Comparison of ENCODE assay signal across 14 cellular contexts in genomic region chr1:19998823-19999222, GRCh38. TPM values are rescaled to one million over a fixed set of nuclear protein-coding genes. Genes with fewer than 3 reads are reported as not detected.
DNase-seq lines count a peak whose midpoint lies in the region; ATAC-seq and TF ChIP-seq lines count a peak whose summit lies in the region.
"Not testable (repeated sequence)": the region's sequence is repeated elsewhere in the genome, so short reads cannot be mapped to it uniquely, and the experiment has no call there.
"Had no signal": no experiment of that assay in that cellular context is flagged by ENCODE, and none has a peak within 500 bp of the region (broad histone marks: within the 10 kb centered on the region; RNA-seq: fewer than 3 reads in every experiment).

No MANE protein-coding gene starts in this region.

- POLR2A ChIA-PET in HCT116 (lab: Charles Lee), result not testable (repeated sequence)

- not testable (repeated sequence) for H3K4me1 ChIP-seq in HCT116 (ENCODE audit: control insufficient read depth in 1 of 2, insufficient read depth in 2 of 2, low read length in 2 of 2); endodermal cell (ENCODE audit: control insufficient read depth, insufficient read depth, low read length); cardiac muscle cell (ENCODE audit: low read depth); right cardiac atrium (ENCODE audit: control insufficient read depth, insufficient read depth, low read length); mesenchymal stem cell (ENCODE audit: control insufficient read depth, insufficient read depth, low read depth, low read length)

- not testable (repeated sequence) for H3K4me2 ChIP-seq in HCT116 (ENCODE audit: low read length); mesenchymal stem cell (ENCODE audit: low read length, poor library complexity, severe bottlenecking)

- H2AK5ac ChIP-seq in mesenchymal stem cell (ENCODE audit: low read length, severe bottlenecking), result not testable (repeated sequence)

- not testable (repeated sequence) for H4K91ac ChIP-seq in mesenchymal stem cell (ENCODE audit: low read length)

- H3K36me3 ChIP-seq in HCT116 (ENCODE audit: control insufficient read depth in 1 of 2, insufficient read depth in 2 of 2, low read length in 2 of 2); endodermal cell (ENCODE audit: control insufficient read depth, insufficient read depth, low read length); cardiac muscle cell; mesenchymal stem cell (ENCODE audit: control insufficient read depth in 1 of 2, insufficient read depth in 2 of 2, low read depth in 1 of 2, low read length in 2 of 2): not testable (repeated sequence)

- BruUV-seq in HCT116 (replicated peaks; lab: Mats Ljungman, UMichigan), result not testable (repeated sequence)

- peaks cover 88% of the 10 kb centered on the region for H3K9me3 Mint-ChIP-seq in endodermal cell

- H3K4me3 ChIP-seq in AG10803 (ENCODE audit: low read length); HCT116 (replicated peaks in 1 of 2; ENCODE audit: low read depth in 1 of 2, low read length in 2 of 2); fibroblast of pulmonary artery (replicated peaks; ENCODE audit: low read depth, low read length); cardiac muscle cell; right cardiac atrium (ENCODE audit: low read length); mesenchymal stem cell (ENCODE audit: insufficient read depth in 1 of 2, low read depth in 1 of 2, low read length in 2 of 2): not testable (repeated sequence)
- peak overlapping the region; percentile 32 for H3K4me3 ChIP-seq in endodermal cell (ENCODE audit: low read length)

- RAD21 ChIA-PET in HCT116 (lab: Charles Lee; ENCODE audit: low non-redundant PET in 1 of 2, low total read pairs in 2 of 2, uncharacterized antibody in 2 of 2, unreplicated experiment in 2 of 2), result not testable (repeated sequence)

- H3K27me3 ChIP-seq in HCT116 (ENCODE audit: insufficient read depth, low read length); endodermal cell (ENCODE audit: control insufficient read depth, insufficient read depth, low read length, poor library complexity, severe bottlenecking); cardiac muscle cell; right cardiac atrium (ENCODE audit: control insufficient read depth, insufficient read depth); mesenchymal stem cell (ENCODE audit: control insufficient read depth in 1 of 2, insufficient read depth in 1 of 2, low read length in 2 of 2): not testable (repeated sequence)

- H4K8ac ChIP-seq in mesenchymal stem cell (ENCODE audit: low read length), result not testable (repeated sequence)

- peaks cover 12% of the 10 kb centered on the region for H3K36me3 Mint-ChIP-seq in endodermal cell (ENCODE audit: low read depth)

- H3K14ac ChIP-seq in mesenchymal stem cell (ENCODE audit: low read length in 2 of 2), result not testable (repeated sequence)

- not testable (repeated sequence) for H3K4ac ChIP-seq in mesenchymal stem cell (ENCODE audit: low read depth in 1 of 2, low read length in 2 of 2)

- not testable (repeated sequence) for H2BK120ac ChIP-seq in mesenchymal stem cell (ENCODE audit: low read depth, low read length)

- in situ Hi-C loops in SK-MEL-5 (cut with HindIII; ENCODE audit: low pct_unique_long_range_greater_than_20kb, low sequenced_read_pairs), result not testable (repeated sequence)

- intact Hi-C loops in HCT116 (cut with micrococcal nuclease); right cardiac atrium (cut with DNase I): not testable (repeated sequence)

- 86% methylated on average over 1 of the region's 3 CpGs; no CpG with 5 or more reads in 1 of the 2 experiments for WGBS in endodermal cell (ENCODE audit: insufficient coverage in 1 of 2, insufficient read length in 1 of 2), 2 experiments
- 31% methylated on average over 3 of the region's 3 CpGs for WGBS in right cardiac atrium
- WGBS in mesenchymal stem cell, result no CpG with 5 or more reads among the region's 3 CpGs

- H3K27ac Mint-ChIP-seq in endodermal cell, result not testable (repeated sequence)

- H3K4me3 Mint-ChIP-seq in endodermal cell, result not testable (repeated sequence)

- not testable (repeated sequence) for TF ChIP-seq POLR2A in HCT116 (IDR thresholded peaks at IDR 0.05; ENCODE audit: borderline replicate concordance, extremely low read depth, insufficient read depth, insufficient read length)

- CTCF ChIA-PET in HCT116 (lab: Charles Lee), result not testable (repeated sequence)

- peak; percentile 27; the same call in 1 of the 2 replicates for TF ChIP-seq RAD21 in HCT116 (IDR thresholded peaks at IDR 0.05; ENCODE audit: low read depth)

- not testable (repeated sequence) for H3K4me1 Mint-ChIP-seq in endodermal cell

- not testable (repeated sequence) for ATAC-seq in HCT116, right cardiac atrium

- not testable (repeated sequence) for H2BK12ac ChIP-seq in mesenchymal stem cell (ENCODE audit: low read length in 2 of 2)

- peak; percentile 37 for TF ChIP-seq CTCF in AG10803 (conservative IDR thresholded peaks at IDR 0.05; ENCODE audit: low read length)
- TF ChIP-seq CTCF in HCT116 (IDR thresholded peaks at IDR 0.05 in 2 of 3, conservative IDR thresholded peaks at IDR 0.05 in 1 of 3; ENCODE audit: borderline replicate concordance in 1 of 3, insufficient read depth in 1 of 3, low read depth in 2 of 3, low read length in 2 of 3), result 0 out of 6 replicates have a peak, but pooled peaks of 2 of the 3 experiments have one; percentile 7
- not testable (repeated sequence) for TF ChIP-seq CTCF in endodermal cell (conservative IDR thresholded peaks at IDR 0.05)
- peak; percentile 32 for TF ChIP-seq CTCF in fibroblast of pulmonary artery (IDR thresholded peaks at IDR 0.05; ENCODE audit: low read length, missing control alignments)
- peak; percentile 49 for TF ChIP-seq CTCF in cardiac muscle cell (IDR thresholded peaks at IDR 0.05; ENCODE audit: low read depth, low read length)

- H3K27me3 Mint-ChIP-seq in endodermal cell (ENCODE audit: insufficient read depth), result not testable (repeated sequence)

- H2AFZ ChIP-seq in HCT116 (ENCODE audit: low read depth, low read length, poor library complexity, severe bottlenecking); mesenchymal stem cell (ENCODE audit: low read depth, low read length): not testable (repeated sequence)

- H3K79me1 ChIP-seq in mesenchymal stem cell (replicated peaks; ENCODE audit: low read length, poor library complexity, severe bottlenecking), result not testable (repeated sequence)

- H3K23ac ChIP-seq in mesenchymal stem cell (ENCODE audit: low read length in 2 of 2), result not testable (repeated sequence)

- H3K27ac ChIP-seq in HCT116 (ENCODE audit: low read depth, low read length); endodermal cell (ENCODE audit: low read depth, low read length); cardiac muscle cell; mesenchymal stem cell (ENCODE audit: low read length, poor library complexity, severe bottlenecking): not testable (repeated sequence)
- H3K27ac ChIP-seq in right cardiac atrium (ENCODE audit: low read length), result peak overlapping the region; percentile 36

- H3K9ac ChIP-seq in HCT116 (ENCODE audit: low read length); endodermal cell (ENCODE audit: extremely low read depth, low read length, poor library complexity, severe bottlenecking): not testable (repeated sequence)
- peak overlapping the region; percentile 45 for H3K9ac ChIP-seq in mesenchymal stem cell (ENCODE audit: low read length)

- H3K79me2 ChIP-seq in HCT116 (ENCODE audit: insufficient read depth, low read length), result not testable (repeated sequence)

- H3K18ac ChIP-seq in mesenchymal stem cell (ENCODE audit: low read depth in 1 of 2, low read length in 2 of 2), result not testable (repeated sequence)

- H3K9me2 ChIP-seq in HCT116 (ENCODE audit: insufficient read depth), result not testable (repeated sequence)

- H3K9me3 ChIP-seq in HCT116 (ENCODE audit: control insufficient read depth in 1 of 2, insufficient read depth in 1 of 2, low read depth in 1 of 2, low read length in 2 of 2); cardiac muscle cell (ENCODE audit: low read depth); right cardiac atrium (ENCODE audit: control insufficient read depth, low read length); mesenchymal stem cell (ENCODE audit: control insufficient read depth, low read length): not testable (repeated sequence)
- H3K9me3 ChIP-seq in endodermal cell (ENCODE audit: control insufficient read depth, low read length), result peaks cover 61% of the 10 kb centered on the region

- DNase-seq in AG10803 (ENCODE audit: low read depth), result peak; percentile 6
- DNase-seq in HCT116 (ENCODE audit: low read depth, low spot score); endodermal cell; mesenchymal stem cell: not testable (repeated sequence)
- DNase-seq in SK-MEL-5 (ENCODE audit: low read depth, low spot score), result peak; percentile 4
- peak; percentile 27 for DNase-seq in fibroblast of pulmonary artery (ENCODE audit: low read depth)
- DNase-seq in cardiac muscle cell (ENCODE audit: low read depth in 1 of 2, low spot score in 1 of 2), result peak in 1 of 2 donors; percentile 47
- DNase-seq in right cardiac atrium, result peak in 1 of 3 donors; percentile 76

- not testable (repeated sequence) for H4K20me1 ChIP-seq in HCT116 (ENCODE audit: insufficient read depth)

- H2BK15ac ChIP-seq in mesenchymal stem cell (ENCODE audit: low read depth, poor library complexity, severe bottlenecking), result not testable (repeated sequence)

- not testable (repeated sequence) for H2BK5ac ChIP-seq in mesenchymal stem cell (ENCODE audit: low read depth, low read length, poor library complexity, severe bottlenecking)

RNA-seq across cellular contexts. Expression of gene PLA2G2A, which starts 19.4 kb away (rescaled TPM):
- total RNA-seq in HCT116 (2021; ENCODE audit: unreplicated experiment) (not detected), endodermal cell (1 to 10 TPM in 1 of 2 donors, not detected in 1; 1.0 TPM), cardiac muscle cell (not detected in 2 replicates), right cardiac atrium (100 to 1,000 TPM; 134 to 996 (median 625) TPM)
- polyA plus RNA-seq in HCT116 (2012), result not detected in 2 replicates
- not detected in 2 replicates for total RNA-seq in SK-MEL-5 (2014; rRNA removed; shearing (Covaris generic))
- polyA plus RNA-seq in SK-MEL-5 (2015; cell fraction: cytosol; rRNA removed), result 0.17 and 0.20 TPM in 2 replicates
- 0.28 TPM in 1 of 2 replicates, not detected in the other for polyA plus RNA-seq in SK-MEL-5 (2015; cell fraction: nucleus; rRNA removed)
- not detected for polyA plus RNA-seq in endodermal cell (2013, experiment 1 of 2)
- polyA plus RNA-seq in endodermal cell (2013, experiment 2 of 2), result not detected
- polyA plus RNA-seq in cardiac muscle cell (1.5 TPM in 1 of 2 replicates, not detected in the other), right cardiac atrium (1,085 TPM)
- polyA plus RNA-seq in mesenchymal stem cell (2013, experiment 1 of 2), result 0.10 TPM
- 0.08 TPM for polyA plus RNA-seq in mesenchymal stem cell (2013, experiment 2 of 2)
- total RNA-seq: CD4-positive, alpha-beta T cell; H7; LHCN-M2; MCF 10A; OCI-LY7; SJCRH30 had no signal

Comparison
In these comparisons a context has a peak if more than half of its experiments do, and no peak if none do; other contexts are left out.
1. RNA of gene PLA2G2A, which starts 19.4 kb away (total RNA-seq): 134 to 996 TPM in right cardiac atrium; 1.0 TPM in endodermal cell, not detected in HCT116 (single experiment), not detected in SK-MEL-5 and not detected in cardiac muscle cell; every median in the first group is over 10 times any median in the second.